Comparison of ENCODE assay signal across 9 cellular contexts in genomic region chr7:44633254-44634186, GRCh38. TPM values are rescaled to one million over a fixed set of nuclear protein-coding genes. Genes with fewer than 3 reads are reported as not detected.
A peak's percentile ranks its signal among the peaks of the same experiment; 100 is the strongest.
DNase-seq lines count a peak whose midpoint lies in the region; ATAC-seq, FAIRE-seq and TF ChIP-seq lines count a peak whose summit lies in the region.
"Had no signal": no experiment of that assay in that cellular context is flagged by ENCODE, and none has a peak within 500 bp of the region (broad histone marks: within the 10 kb centered on the region; RNA-seq: fewer than 3 reads in every experiment).

No MANE protein-coding gene starts in this region.

- DNase-seq in DMS 273 (lab: John Stamatoyannopoulos, UW; ENCODE audit: unreplicated experiment): peak; percentile 33
- DNase-seq in DMS 273 treated with DMSO at 0.1 percent for 48 hours (lab: John Stamatoyannopoulos, UW): no peak
- DNase-seq in SJCRH30: peak; percentile 26 to 30
- DNase-seq in astrocyte of the spinal cord (ENCODE audit: low read depth, low spot score): peak; percentile 97
- DNase-seq in kidney: no peak
- peak; percentile 34 to 44 for DNase-seq in stimulated activated CD4-positive, alpha-beta T cell treated with anti-CD3 and anti-CD28 coated beads, Interleukin-4, amount 100 ng/mL, for 4 hours
- no peak for DNase-seq in mesenteric fat pad (ENCODE audit: low spot score)

- no peaks in the 10 kb centered on the region for H3K27me3 ChIP-seq in SJCRH30

- TF ChIP-seq CTCF in astrocyte of the spinal cord (IDR thresholded peaks at IDR 0.05; ENCODE audit: low read depth, low read length): no peak
- TF ChIP-seq CTCF in kidney (IDR thresholded peaks at IDR 0.05; ENCODE audit: borderline replicate concordance, extremely low read depth, insufficient read depth): no peak

- peak; percentile 60 for ATAC-seq in HG02981 (IDR thresholded peaks at IDR 0.05; ENCODE audit: unreplicated experiment)

- H3K4me3 ChIP-seq in SJCRH30 (no peak overlapping the region), astrocyte of the spinal cord (ENCODE audit: low read depth, low read length) (no peak overlapping the region), kidney (ENCODE audit: low read length in 2 of 2) (no peak overlapping the region)

- peaks cover 60% of the 10 kb centered on the region for H3K4me1 ChIP-seq in SJCRH30
- H3K4me1 ChIP-seq in kidney (ENCODE audit: control insufficient read depth in 1 of 2, insufficient read depth in 1 of 2, low read depth in 1 of 2, low read length in 2 of 2): peaks cover 58 to 86% of the 10 kb centered on the region in 2 donors

- no peak overlapping the region for H3K9ac ChIP-seq in kidney (ENCODE audit: low read length in 2 of 2)

- H3K36me3 ChIP-seq in SJCRH30 (peaks cover 3% of the 10 kb centered on the region; the same call in 1 of the 2 replicates), kidney (ENCODE audit: control insufficient read depth in 1 of 2, insufficient read depth in 2 of 2, low read length in 2 of 2) (peaks cover 2 to 11% of the 10 kb centered on the region in 2 donors)

- no peak for FAIRE-seq in kidney (lab: Jason Lieb, UNC)
- FAIRE-seq: A204.1 had no signal

- in situ Hi-C loops in astrocyte of the spinal cord (cut with HindIII; ENCODE audit: low sequenced_read_pairs): no loop called here

- H3K9me3 ChIP-seq in SJCRH30 (replicated peaks) (no peaks in the 10 kb centered on the region), kidney (ENCODE audit: control insufficient read depth in 1 of 2, low read length in 2 of 2) (no peaks in the 10 kb centered on the region)

- intact Hi-C loops in kidney (cut with DNase I): no loop called here

- no peak overlapping the region for H3K27ac ChIP-seq in SJCRH30
- peak overlapping the region; percentile 64 to 84 for H3K27ac ChIP-seq in kidney (ENCODE audit: low read depth in 2 of 2, low read length in 2 of 2)

RNA-seq across cellular contexts. Expression of gene OGDH, which starts 27.1 kb away (rescaled TPM):
- 37.8 and 39.4 TPM in 2 replicates for total RNA-seq in SJCRH30 (2014; rRNA removed; shearing (Covaris generic))
- total RNA-seq in kidney: 132 TPM
- polyA plus RNA-seq in kidney (ENCODE audit: insufficient read depth, low read depth, low replicate concordance): 108 TPM
- 102 TPM for total RNA-seq in mesenteric fat pad

RNA-seq across cellular contexts. Expression of gene TMED4, which starts 51.5 kb away (rescaled TPM):
- total RNA-seq in SJCRH30 (2014; rRNA removed; shearing (Covaris generic)): 101 and 114 TPM in 2 replicates
- total RNA-seq in kidney (105 TPM), mesenteric fat pad (56.3 TPM)
- polyA plus RNA-seq in kidney (ENCODE audit: insufficient read depth, low read depth, low replicate concordance): 138 TPM

RNA-seq across cellular contexts. Expression of gene DDX56, which starts 59.8 kb away (rescaled TPM):
- 88.5 and 90.1 TPM in 2 replicates for total RNA-seq in SJCRH30 (2014; rRNA removed; shearing (Covaris generic))
- total RNA-seq in kidney: 62.0 TPM
- 83.6 TPM for polyA plus RNA-seq in kidney (ENCODE audit: insufficient read depth, low read depth, low replicate concordance)
- 64.1 TPM for total RNA-seq in mesenteric fat pad

Comparison
In these comparisons a context has a peak if more than half of its experiments do, and no peak if none do; other contexts are left out.
1. DNase-seq: peak in DMS 273 (single experiment), SJCRH30 (2 of 2), astrocyte of the spinal cord (single experiment) and stimulated activated CD4-positive, alpha-beta T cell treated with anti-CD3 and anti-CD28 coated beads, Interleukin-4, amount 100 ng/mL, for 4 hours (2 of 2); none in DMS 273 treated with DMSO at 0.1 percent for 48 hours (single experiment), kidney (single experiment) and mesenteric fat pad (single experiment).